28 cellular contexts compared by ENCODE assay signal in genomic region chr12:41899577-41899976, GRCh38.
"Had no signal": no experiment of that assay in that cellular context is flagged by ENCODE, and none has a peak within 500 bp of the region (broad histone marks: within the 10 kb centered on the region; RNA-seq: fewer than 3 reads in every experiment).

No MANE protein-coding gene starts in this region.

- DNase-seq: colonic mucosa; cortex of kidney; dermis blood vessel endothelial cell; dorsolateral prefrontal cortex; effector CD4-positive, alpha-beta T cell; effector CD8-positive, alpha-beta T cell; effector memory CD4-positive, alpha-beta T cell; effector memory CD8-positive, alpha-beta T cell; endodermal cell; erythroblast; esophagus squamous epithelium; foreskin fibroblast; foreskin keratinocyte; foreskin melanocyte; gastrocnemius medialis; glutamatergic neuron; head of caudate nucleus; heart left ventricle; heart right ventricle had no signal

- H3K4me3 ChIP-seq: colonic mucosa, coronary artery, dorsolateral prefrontal cortex, esophagus muscularis mucosa, esophagus squamous epithelium, gastrocnemius medialis, gastroesophageal sphincter, heart left ventricle, heart right ventricle had no signal

- FAIRE-seq: colon, endometrium, endothelial cell of umbilical vein, frontal cortex had no signal

- H3K4me1 ChIP-seq: colonic mucosa, esophagus muscularis mucosa, esophagus squamous epithelium, foreskin keratinocyte, gastrocnemius medialis, gastroesophageal sphincter, heart left ventricle had no signal

- H3K9me3 ChIP-seq: colonic mucosa, esophagus squamous epithelium, gastrocnemius medialis had no signal

- H3K36me3 ChIP-seq: colonic mucosa, esophagus muscularis mucosa, esophagus squamous epithelium, gastrocnemius medialis, gastroesophageal sphincter, heart left ventricle, heart right ventricle had no signal

- ATAC-seq: effector memory CD8-positive, alpha-beta T cell; esophagus mucosa; foreskin keratinocyte; gastrocnemius medialis; gastroesophageal sphincter; heart left ventricle; heart right ventricle had no signal

- H3K27ac ChIP-seq: colonic mucosa, coronary artery, dorsolateral prefrontal cortex, epithelial cell of prostate, esophagus muscularis mucosa, esophagus squamous epithelium, foreskin keratinocyte, gastrocnemius medialis, gastroesophageal sphincter, heart left ventricle, heart right ventricle had no signal

- H3K27me3 ChIP-seq: colonic mucosa, dorsolateral prefrontal cortex, esophagus muscularis mucosa, esophagus squamous epithelium, foreskin keratinocyte, gastrocnemius medialis, gastroesophageal sphincter, heart left ventricle, heart right ventricle had no signal
